In the genomic region with DNA sequence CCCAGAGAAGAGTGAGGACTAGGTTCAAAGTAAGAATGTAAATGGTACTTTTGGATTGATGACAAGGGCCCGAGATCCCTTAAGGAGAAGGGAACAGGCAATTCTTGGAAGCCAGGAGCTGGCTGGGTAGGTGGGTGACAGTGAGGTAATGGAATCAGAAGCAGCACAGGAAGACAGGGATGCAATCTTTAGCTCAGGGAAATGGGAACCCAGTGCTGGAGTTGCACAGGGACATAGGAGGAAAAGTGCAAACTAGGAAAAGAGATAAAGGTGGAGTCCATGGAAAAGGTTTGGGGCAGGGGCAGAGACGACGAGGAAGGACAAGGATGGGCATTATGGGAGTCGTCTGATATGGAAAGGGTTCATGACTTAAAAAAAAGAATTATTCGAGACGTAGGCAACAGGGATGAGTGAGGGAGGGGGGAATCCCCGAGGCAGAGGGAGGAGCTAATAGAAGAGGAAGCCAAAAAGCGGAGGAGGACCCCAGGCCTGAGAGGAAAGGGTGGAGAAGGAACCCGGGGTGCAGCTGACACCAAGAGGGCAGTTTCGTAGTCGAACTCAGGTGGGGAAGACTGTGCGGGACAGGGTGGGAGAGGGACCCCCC, we compare ENCODE assay signal across 8 cellular contexts. TPM values are rescaled to one million over a fixed set of nuclear protein-coding genes. Genes with fewer than 3 reads are reported as not detected.
A peak's percentile ranks its signal among the peaks of the same experiment; 100 is the strongest.
DNase-seq lines count a peak whose midpoint lies in the region; ATAC-seq, FAIRE-seq and TF ChIP-seq lines count a peak whose summit lies in the region.

No MANE protein-coding gene starts in this region.

- no peaks in the 10 kb centered on the region for H3K9me3 ChIP-seq in A673 (ENCODE audit: low read depth, low read length, poor library complexity, severe bottlenecking)
- no peaks in the 10 kb centered on the region for H3K9me3 ChIP-seq in OCI-LY7 (ENCODE audit: low read length)
- no peaks in the 10 kb centered on the region for H3K9me3 ChIP-seq in cardiac muscle cell (ENCODE audit: low read depth)

- CTCF ChIA-PET in A673 (lab: Charles Lee) (interaction anchor here (1.7 kb wide), 1 partner anchor 14 kb away, joined by 12 read pairs; no protein-coding TSS in a partner anchor), OCI-LY7 (lab: Charles Lee; ENCODE audit: unreplicated experiment) (interaction anchor here (0.6 to 1.6 kb wide), 3 partner anchors 14 to 759 kb away, joined by 3 to 7 read pairs (median 4); no protein-coding TSS in a partner anchor)

- H3K9me2 ChIP-seq in OCI-LY7 (ENCODE audit: insufficient read depth, low read length): no peaks in the 10 kb centered on the region

- H3K4me1 ChIP-seq in A673 (ENCODE audit: insufficient read depth, low read length, poor library complexity, severe bottlenecking): peaks cover 8% of the 10 kb centered on the region
- peaks cover 23% of the 10 kb centered on the region for H3K4me1 ChIP-seq in OCI-LY7 (ENCODE audit: insufficient read depth, low read length, poor library complexity, severe bottlenecking)
- H3K4me1 ChIP-seq in cardiac muscle cell (ENCODE audit: low read depth): peaks cover 14% of the 10 kb centered on the region

- H3K27me3 ChIP-seq in A673 (replicated peaks; ENCODE audit: insufficient read depth, low read depth, low read length, poor library complexity) (no peaks in the 10 kb centered on the region), cardiac muscle cell (no peaks in the 10 kb centered on the region)

- peaks cover 14 to 15% of the 10 kb centered on the region in 2 donors for H3K36me3 Mint-ChIP-seq in activated naive CD4-positive, alpha-beta T cell treated with anti-CD3 and anti-CD28 coated beads, Interleukin-2, amount 50 U/mL, for 72 hours

- BruUV-seq in A673 (replicated peaks; lab: Mats Ljungman, UMichigan) (no TSS peak), OCI-LY7 (replicated peaks; lab: Mats Ljungman, UMichigan) (no TSS peak)

- peak; percentile 64; the same call in 1 of the 2 replicates for TF ChIP-seq POLR2A in GM12892 (IDR thresholded peaks at IDR 0.05; ENCODE audit: low read depth, low read length)

- peak overlapping the region; percentile 90 for H3K4me2 ChIP-seq in OCI-LY7 (ENCODE audit: low read length)

- FAIRE-seq in GM12892 (lab: Jason Lieb, UNC): no peak

- H3K4me3 ChIP-seq in A673 (ENCODE audit: low read depth, low read length, poor library complexity, severe bottlenecking): peak overlapping the region; percentile 66
- H3K4me3 ChIP-seq in OCI-LY7 (ENCODE audit: low read depth, low read length, poor library complexity, severe bottlenecking): peak overlapping the region; percentile 74
- peak overlapping the region; percentile 97 for H3K4me3 ChIP-seq in cardiac muscle cell

- intact Hi-C loops in A673 (cut with micrococcal nuclease; ENCODE audit: unreplicated experiment): no loop called here
- intact Hi-C loops in OCI-LY7 (cut with micrococcal nuclease; ENCODE audit: unreplicated experiment): loop anchor here (5.0 kb wide), 1 partner anchor 44 kb away; a partner anchor contains a TSS

- peak; percentile 51 for ATAC-seq in HG02938 (IDR thresholded peaks at IDR 0.05; ENCODE audit: unreplicated experiment)
- ATAC-seq in activated naive CD4-positive, alpha-beta T cell treated with anti-CD3 and anti-CD28 coated beads, Interleukin-2, amount 50 U/mL, for 72 hours: peak; percentile 55 to 76

- H3K27ac ChIP-seq in A673 (ENCODE audit: low read depth, low read length, poor library complexity, severe bottlenecking): peak overlapping the region; percentile 97
- H3K27ac ChIP-seq in OCI-LY7 (ENCODE audit: low read depth, low read length, poor library complexity, severe bottlenecking): peak overlapping the region; percentile 67
- peak overlapping the region; percentile 99 for H3K27ac ChIP-seq in cardiac muscle cell

- TF ChIP-seq CTCF in A673 (conservative IDR thresholded peaks at IDR 0.05; ENCODE audit: low read depth, low read length) (no peak), OCI-LY7 (conservative IDR thresholded peaks at IDR 0.05; ENCODE audit: low read length) (no peak), cardiac muscle cell (IDR thresholded peaks at IDR 0.05; ENCODE audit: low read depth, low read length) (no peak)

- peaks cover 17% of the 10 kb centered on the region for H3K79me2 ChIP-seq in OCI-LY7 (ENCODE audit: insufficient read depth, low read depth, low read length)

- H3K36me3 ChIP-seq in A673 (ENCODE audit: insufficient read depth, low read length, poor library complexity, severe bottlenecking): peaks cover 19% of the 10 kb centered on the region
- H3K36me3 ChIP-seq in OCI-LY7 (ENCODE audit: insufficient read depth, low read length): peaks cover 33% of the 10 kb centered on the region
- H3K36me3 ChIP-seq in cardiac muscle cell: no peaks in the 10 kb centered on the region

- H4K20me1 ChIP-seq in OCI-LY7 (ENCODE audit: insufficient read depth, low read length): no peaks in the 10 kb centered on the region

- no peaks in the 10 kb centered on the region for H3K9me3 Mint-ChIP-seq in activated naive CD4-positive, alpha-beta T cell treated with anti-CD3 and anti-CD28 coated beads, Interleukin-2, amount 50 U/mL, for 72 hours

- peak overlapping the region; percentile 86 to 92 for H3K27ac Mint-ChIP-seq in activated naive CD4-positive, alpha-beta T cell treated with anti-CD3 and anti-CD28 coated beads, Interleukin-2, amount 50 U/mL, for 72 hours

- peak overlapping the region; percentile 85 for H2AFZ ChIP-seq in OCI-LY7 (ENCODE audit: low read length)

- POLR2A ChIA-PET in A673 (lab: Charles Lee; ENCODE audit: low non-redundant PET): interaction anchor here (0.6 to 0.7 kb wide), 3 partner anchors 43 to 1684 kb away, joined by 3 to 14 read pairs (median 5); no protein-coding TSS in a partner anchor
- POLR2A ChIA-PET in OCI-LY7 (lab: Charles Lee): interaction anchor here (0.6 to 2.8 kb wide), 12 partner anchors 10 to 227 kb away, joined by 3 to 11 read pairs (median 4); a partner anchor contains a TSS

- DNase-seq in A673 (ENCODE audit: low spot score) (peak; percentile 63), GM12892 (ENCODE audit: insufficient read length) (peak; percentile 75), OCI-LY7 (ENCODE audit: low spot score) (peak; percentile 63), cardiac muscle cell (ENCODE audit: low read depth in 1 of 2, low spot score in 1 of 2) (peak in 1 of 2 donors; percentile 60), pons (ENCODE audit: low spot score) (peak; percentile 61), OCI-M2 (lab: John Stamatoyannopoulos, UW; ENCODE audit: unreplicated experiment) (no peak)
- DNase-seq in activated naive CD4-positive, alpha-beta T cell treated with anti-CD3 and anti-CD28 coated beads, Interleukin-2, amount 50 U/mL, for 72 hours (ENCODE audit: low spot score in 2 of 2): peak in 1 of 2 donors; percentile 46

RNA-seq across cellular contexts. Expression of a gene that starts 0.5 kb away (rescaled TPM):
- total RNA-seq in A673 (2021) (62.1 and 62.8 TPM in 2 replicates), OCI-LY7 (2022) (50.6 and 60.4 TPM in 2 replicates), cardiac muscle cell (35.7 and 53.5 TPM in 2 replicates)
- 37.4 TPM for polyA plus RNA-seq in GM12892 (2012; ENCODE audit: missing spikeins)
- total RNA-seq in OCI-LY7 (2014; rRNA removed; shearing (Covaris generic)): 36.9 and 38.0 TPM in 2 replicates
- total RNA-seq in activated naive CD4-positive, alpha-beta T cell treated with anti-CD3 and anti-CD28 coated beads, Interleukin-2, amount 50 U/mL, for 72 hours: 10 to 100 TPM; 55.0 to 75.3 TPM
- 46.0 and 62.6 TPM in 2 replicates for polyA plus RNA-seq in cardiac muscle cell

RNA-seq across cellular contexts. Expression of a gene that starts 20.3 kb away (rescaled TPM):
- total RNA-seq in A673 (2021) (49.0 and 51.8 TPM in 2 replicates), OCI-LY7 (2022) (115 and 131 TPM in 2 replicates), cardiac muscle cell (67.8 and 87.2 TPM in 2 replicates)
- polyA plus RNA-seq in GM12892 (2012; ENCODE audit: missing spikeins): 133 TPM
- 99.7 and 122 TPM in 2 replicates for total RNA-seq in OCI-LY7 (2014; rRNA removed; shearing (Covaris generic))
- 10 to 100 TPM; 56.9 to 61.3 TPM for total RNA-seq in activated naive CD4-positive, alpha-beta T cell treated with anti-CD3 and anti-CD28 coated beads, Interleukin-2, amount 50 U/mL, for 72 hours
- 51.3 and 52.4 TPM in 2 replicates for polyA plus RNA-seq in cardiac muscle cell

RNA-seq across cellular contexts. Expression of a gene that starts 44.6 kb away (rescaled TPM):
- 26.4 and 30.2 TPM in 2 replicates for total RNA-seq in A673 (2021)
- polyA plus RNA-seq in GM12892 (2012; ENCODE audit: missing spikeins): 9.3 TPM
- 18.0 and 20.9 TPM in 2 replicates for total RNA-seq in OCI-LY7 (2014; rRNA removed; shearing (Covaris generic))
- 31.6 and 31.7 TPM in 2 replicates for total RNA-seq in OCI-LY7 (2022)
- total RNA-seq in activated naive CD4-positive, alpha-beta T cell treated with anti-CD3 and anti-CD28 coated beads, Interleukin-2, amount 50 U/mL, for 72 hours: 10 to 100 TPM; 28.0 to 29.0 TPM
- 31.9 and 48.5 TPM in 2 replicates for total RNA-seq in cardiac muscle cell
- polyA plus RNA-seq in cardiac muscle cell: 3.6 and 5.4 TPM in 2 replicates

RNA-seq across cellular contexts. Expression of a gene that starts 45.8 kb away (rescaled TPM):
- total RNA-seq in A673 (2021) (0.50 TPM in 1 of 2 replicates, not detected in the other), OCI-LY7 (2022) (not detected in 2 replicates), cardiac muscle cell (47.1 and 73.5 TPM in 2 replicates)
- not detected for polyA plus RNA-seq in GM12892 (2012; ENCODE audit: missing spikeins)
- not detected in 2 replicates for total RNA-seq in OCI-LY7 (2014; rRNA removed; shearing (Covaris generic))
- total RNA-seq in activated naive CD4-positive, alpha-beta T cell treated with anti-CD3 and anti-CD28 coated beads, Interleukin-2, amount 50 U/mL, for 72 hours: not detected
- 43.6 and 69.0 TPM in 2 replicates for polyA plus RNA-seq in cardiac muscle cell
